ENCODE assay signal across 17 cellular contexts in genomic region chr4:176927664-176928063, GRCh38.
A peak's percentile ranks its signal among the peaks of the same experiment; 100 is the strongest.
DNase-seq lines count a peak whose midpoint lies in the region; FAIRE-seq and TF ChIP-seq lines count a peak whose summit lies in the region.
"Had no signal": no experiment of that assay in that cellular context is flagged by ENCODE, and none has a peak within 500 bp of the region (broad histone marks: within the 10 kb centered on the region; RNA-seq: fewer than 3 reads in every experiment).

No MANE protein-coding gene starts in this region.

- H3K9me3 Mint-ChIP-seq in activated T-helper 2 cell treated with anti-CD3 and anti-CD28 coated beads, Interferon-gamma antibody, Interleukin-2, Interleukin-4, amounts not matched to agents 10 μg/mL and 5 μg/mL and 100 μg/mL, durations not matched to agents 14 hours and 24 hours and 36 hours, result no peaks in the 10 kb centered on the region
- H3K9me3 Mint-ChIP-seq: brain, WTC11 had no signal

- no peaks in the 10 kb centered on the region for H3K4me1 Mint-ChIP-seq in activated T-helper 2 cell treated with anti-CD3 and anti-CD28 coated beads, Interferon-gamma antibody, Interleukin-2, Interleukin-4, amounts not matched to agents 10 μg/mL and 5 μg/mL and 100 μg/mL, durations not matched to agents 14 hours and 24 hours and 36 hours (ENCODE audit: low read depth)
- H3K4me1 Mint-ChIP-seq: brain; naive thymus-derived CD4-positive, alpha-beta T cell had no signal

- H3K27me3 Mint-ChIP-seq in activated T-helper 2 cell treated with anti-CD3 and anti-CD28 coated beads, Interferon-gamma antibody, Interleukin-2, Interleukin-4, amounts not matched to agents 10 μg/mL and 5 μg/mL and 100 μg/mL, durations not matched to agents 14 hours and 24 hours and 36 hours (ENCODE audit: low read depth), result no peaks in the 10 kb centered on the region
- H3K27me3 Mint-ChIP-seq: brain; naive thymus-derived CD4-positive, alpha-beta T cell had no signal

- DNase-seq in A172 (ENCODE audit: low spot score) (peak; percentile 66), H54 (ENCODE audit: insufficient read length, low spot score) (no peak), amniotic epithelial cell (ENCODE audit: low read depth) (peak; percentile 95), fibroblast of villous mesenchyme (ENCODE audit: low read depth) (peak; percentile 90), NCI-H2081 treated with DMSO at 0.1 percent for 48 hours (lab: John Stamatoyannopoulos, UW) (no peak), NCI-H345 treated with DMSO at 0.1 percent for 48 hours (lab: John Stamatoyannopoulos, UW; ENCODE audit: unreplicated experiment) (no peak), posterior cingulate gyrus (no peak)
- DNase-seq in activated T-helper 2 cell treated with anti-CD3 and anti-CD28 coated beads, Interferon-gamma antibody, Interleukin-2, Interleukin-4, amounts not matched to agents 10 μg/mL and 5 μg/mL and 100 μg/mL, durations not matched to agents 14 hours and 24 hours and 36 hours (ENCODE audit: low spot score), result no peak
- DNase-seq: AML-193; naive thymus-derived CD4-positive, alpha-beta T cell; NCI-H345; SIG-M5; spleen had no signal

- H3K27ac Mint-ChIP-seq in activated T-helper 2 cell treated with anti-CD3 and anti-CD28 coated beads, Interferon-gamma antibody, Interleukin-2, Interleukin-4, amounts not matched to agents 10 μg/mL and 5 μg/mL and 100 μg/mL, durations not matched to agents 14 hours and 24 hours and 36 hours, result no peak overlapping the region
- H3K27ac Mint-ChIP-seq: brain; naive thymus-derived CD4-positive, alpha-beta T cell; WTC11 had no signal

- no peak for TF ChIP-seq CTCF in fibroblast of villous mesenchyme (IDR thresholded peaks at IDR 0.05; ENCODE audit: insufficient read depth, low read depth, low read length)

- no peak for TF ChIP-seq POLR2A in H54 (IDR thresholded peaks at IDR 0.05; ENCODE audit: low read depth, low read length)

- no peaks in the 10 kb centered on the region for H3K36me3 Mint-ChIP-seq in activated T-helper 2 cell treated with anti-CD3 and anti-CD28 coated beads, Interferon-gamma antibody, Interleukin-2, Interleukin-4, amounts not matched to agents 10 μg/mL and 5 μg/mL and 100 μg/mL, durations not matched to agents 14 hours and 24 hours and 36 hours (ENCODE audit: low read depth)
- H3K36me3 Mint-ChIP-seq: brain; naive thymus-derived CD4-positive, alpha-beta T cell; WTC11 had no signal

- peak; percentile 78 for FAIRE-seq in H54 (lab: Jason Lieb, UNC)
- FAIRE-seq: G401.6 had no signal

- intact Hi-C loops in activated T-helper 2 cell treated with anti-CD3 and anti-CD28 coated beads, Interferon-gamma antibody, Interleukin-2, Interleukin-4, amounts not matched to agents 10 μg/mL and 5 μg/mL and 100 μg/mL, durations not matched to agents 14 hours and 24 hours and 36 hours (cut with micrococcal nuclease), result no loop called here
- intact Hi-C loops in posterior cingulate gyrus (cut with DNase I), result no loop called here

- H3K4me3 Mint-ChIP-seq in activated T-helper 2 cell treated with anti-CD3 and anti-CD28 coated beads, Interferon-gamma antibody, Interleukin-2, Interleukin-4, amounts not matched to agents 10 μg/mL and 5 μg/mL and 100 μg/mL, durations not matched to agents 14 hours and 24 hours and 36 hours (ENCODE audit: low read depth), result no peak overlapping the region
- H3K4me3 Mint-ChIP-seq: brain; naive thymus-derived CD4-positive, alpha-beta T cell; WTC11 had no signal

- no peak overlapping the region for H3K4me3 ChIP-seq in fibroblast of villous mesenchyme (ENCODE audit: low read depth, low read length)
- H3K4me3 ChIP-seq: spleen, tibial nerve had no signal

Comparison
In these comparisons a context has a peak if more than half of its experiments do, and no peak if none do; other contexts are left out.
1. DNase-seq: peak in A172 (single experiment), amniotic epithelial cell (single experiment) and fibroblast of villous mesenchyme (single experiment); none in H54 (single experiment), NCI-H2081 treated with DMSO at 0.1 percent for 48 hours (single experiment), activated T-helper 2 cell treated with anti-CD3 and anti-CD28 coated beads, Interferon-gamma antibody, Interleukin-2, Interleukin-4, amounts not matched to agents 10 μg/mL and 5 μg/mL and 100 μg/mL, durations not matched to agents 14 hours and 24 hours and 36 hours (single experiment), NCI-H345 treated with DMSO at 0.1 percent for 48 hours (single experiment) and posterior cingulate gyrus (0 of 10).